In the genomic region with DNA sequence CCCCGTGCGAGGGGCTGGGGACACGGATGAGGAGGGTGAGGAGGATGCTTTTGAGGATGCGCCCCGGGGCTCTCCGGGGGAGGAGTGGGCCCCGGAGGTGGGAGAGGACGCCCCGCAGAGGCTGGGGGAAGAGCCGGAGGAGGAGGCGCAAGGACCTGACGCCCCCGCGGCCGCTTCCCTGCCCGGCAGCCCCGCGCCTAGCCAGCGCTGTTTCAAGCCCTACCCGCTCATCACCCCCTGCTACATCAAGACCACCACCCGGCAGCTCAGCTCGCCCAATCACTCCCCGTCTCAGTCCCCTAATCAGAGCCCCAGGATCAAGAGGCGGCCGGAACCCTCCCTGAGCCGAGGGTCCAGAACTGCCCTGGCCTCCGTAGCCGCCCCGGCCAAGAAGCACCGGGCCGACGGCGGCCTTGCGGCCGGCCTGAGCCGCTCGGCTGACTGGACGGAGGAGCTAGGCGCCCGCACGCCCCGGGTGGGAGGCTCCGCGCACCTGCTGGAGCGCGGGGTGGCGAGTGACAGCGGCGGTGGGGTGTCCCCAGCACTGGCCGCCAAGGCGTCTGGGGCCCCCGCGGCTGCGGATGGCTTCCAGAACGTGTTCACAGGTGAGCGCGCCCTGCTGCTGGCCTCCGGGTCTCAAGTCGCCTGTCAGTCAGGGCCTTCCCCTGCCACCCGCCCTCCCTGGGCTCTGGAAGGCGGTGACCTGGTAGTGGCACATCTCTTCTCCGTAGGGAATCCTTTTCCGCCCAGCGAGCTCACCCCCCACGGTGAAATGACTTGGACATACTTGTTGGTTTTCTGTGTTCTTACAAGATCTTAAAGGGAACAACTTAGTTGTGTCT, we compare ENCODE assay signal across 9 cellular contexts. TPM values are rescaled to one million over a fixed set of nuclear protein-coding genes. Genes with fewer than 3 reads are reported as not detected.
DNase-seq lines count a peak whose midpoint lies in the region; ATAC-seq, FAIRE-seq and TF ChIP-seq lines count a peak whose summit lies in the region.
"Had no signal": no experiment of that assay in that cellular context is flagged by ENCODE, and none has a peak within 500 bp of the region (broad histone marks: within the 10 kb centered on the region; RNA-seq: fewer than 3 reads in every experiment).

No MANE protein-coding gene starts in this region.

- H3K9me3 ChIP-seq in SK-N-SH (no peaks in the 10 kb centered on the region), right cardiac atrium (ENCODE audit: control insufficient read depth, low read length) (no peaks in the 10 kb centered on the region), gastrocnemius medialis (no peaks in the 10 kb centered on the region)

- no peak for FAIRE-seq in urothelium cell line (lab: Jason Lieb, UNC)

- H3F3A ChIP-seq in GM23338 (replicated peaks; ENCODE audit: low read depth) (no peaks in the 10 kb centered on the region), SK-N-SH (replicated peaks; ENCODE audit: insufficient read depth) (peaks cover 3% of the 10 kb centered on the region)

- H3K27me3 ChIP-seq in GM23338 (ENCODE audit: insufficient read depth) (peaks cover 50% of the 10 kb centered on the region), SK-N-SH (ENCODE audit: insufficient read depth) (no peaks in the 10 kb centered on the region), right cardiac atrium (ENCODE audit: control insufficient read depth, insufficient read depth) (peaks cover 5% of the 10 kb centered on the region), gastrocnemius medialis (peaks cover 37 to 57% (median 44%) of the 10 kb centered on the region in 3 donors)

- H3K27me3 Mint-ChIP-seq in GM23338 (ENCODE audit: insufficient read depth, low read depth, poor library complexity): peaks cover 19% of the 10 kb centered on the region

- CTCF ChIA-PET in SK-N-SH (lab: Yijun Ruan, JAX): interaction anchor here (0.8 to 4.8 kb wide), 12 partner anchors 13 to 96 kb away, joined by 3 to 21 read pairs (median 4); no protein-coding TSS in a partner anchor

- TF ChIP-seq POLR2A in gastrocnemius medialis (IDR thresholded peaks at IDR 0.05): no peak

- POLR2A ChIA-PET in SK-N-SH (lab: Yijun Ruan, JAX): no interaction called here

- in situ Hi-C loops in gastrocnemius medialis (cut with MboI; ENCODE audit: low sequenced_read_pairs in 4 of 4): no loop called here

- H3K4me2 ChIP-seq in GM23338 (peak overlapping the region; percentile 98), SK-N-SH (peak overlapping the region; percentile 96)

- peak overlapping the region; percentile 78 for H3K4me3 ChIP-seq in GM23338
- peak overlapping the region; percentile 89 to 93 for H3K4me3 ChIP-seq in SK-N-SH (ENCODE audit: low read depth in 2 of 2, low read length in 1 of 2)
- peak overlapping the region; percentile 43 for H3K4me3 ChIP-seq in right cardiac atrium (ENCODE audit: low read length)
- peak overlapping the region in 3 of 4 donors; percentile 9 to 34 (median 22) for H3K4me3 ChIP-seq in gastrocnemius medialis

- no peak for TF ChIP-seq CTCF in GM23338 (conservative IDR thresholded peaks at IDR 0.05; ENCODE audit: low read depth in 2 of 2)
- no peak for TF ChIP-seq CTCF in SK-N-SH (IDR thresholded peaks at IDR 0.05)
- TF ChIP-seq CTCF in gastrocnemius medialis (IDR thresholded peaks at IDR 0.05 in 4 of 5, conservative IDR thresholded peaks at IDR 0.05 in 1 of 5): no peak

- H3K27ac ChIP-seq in GM23338 (ENCODE audit: low read depth) (no peak overlapping the region), SK-N-SH (ENCODE audit: low read depth in 2 of 2, low read length in 1 of 2) (peak overlapping the region; percentile 58 to 85), right cardiac atrium (ENCODE audit: low read length) (no peak overlapping the region), gastrocnemius medialis (no peak overlapping the region)

- H2AFZ ChIP-seq in GM23338: peak overlapping the region; percentile 90
- H2AFZ ChIP-seq in SK-N-SH (ENCODE audit: low read depth): no peak overlapping the region

- no peaks in the 10 kb centered on the region for H3K9me3 Mint-ChIP-seq in GM23338

- peak overlapping the region; percentile 79 for H3K9ac ChIP-seq in SK-N-SH

- ATAC-seq in GM23338 (peak; percentile 42), right cardiac atrium (peak; percentile 36 to 37), gastrocnemius medialis (no peak)

- H3K79me2 ChIP-seq in GM23338 (replicated peaks; ENCODE audit: insufficient read depth): no peaks in the 10 kb centered on the region
- H3K79me2 ChIP-seq in SK-N-SH (ENCODE audit: insufficient read depth): peaks cover 67% of the 10 kb centered on the region

- peak; percentile 68 for DNase-seq in GM23338 (ENCODE audit: low spot score)
- DNase-seq in SK-N-SH: peak; percentile 79
- peak in 1 of 3 donors; percentile 47 for DNase-seq in right cardiac atrium
- no peak for DNase-seq in gastrocnemius medialis
- DNase-seq in HK-2 (ENCODE audit: unreplicated experiment): no peak
- DNase-seq in activated gamma-delta T cell treated with Interleukin-2 at 50 U/mL for 16 hours: no peak
- DNase-seq in urothelium cell line (ENCODE audit: low spot score): no peak
- DNase-seq: activated T-cell treated with anti-CD3 and anti-CD28 coated beads for 4 hours, NCI-H187 had no signal

- peak overlapping the region; percentile 77 for H3K4me3 Mint-ChIP-seq in GM23338

- no peak overlapping the region for H3K27ac Mint-ChIP-seq in GM23338

- H3K4me1 Mint-ChIP-seq in GM23338: peaks cover 12% of the 10 kb centered on the region

- 8% methylated on average over 15 of the region's 65 CpGs for WGBS in SK-N-SH (ENCODE audit: low lambda C conversion rate)
- WGBS in right cardiac atrium: 5% methylated on average over 65 of the region's 65 CpGs

- H3K4me1 ChIP-seq in GM23338 (ENCODE audit: insufficient read depth) (peaks cover 21% of the 10 kb centered on the region; the same call in 1 of the 2 replicates), SK-N-SH (ENCODE audit: control insufficient read depth in 1 of 2, insufficient read depth in 2 of 2, low read depth in 1 of 2, low read length in 1 of 2) (peaks cover 3 to 40% of the 10 kb centered on the region in 2 experiments; a peak in 3 of 4 replicates), right cardiac atrium (ENCODE audit: control insufficient read depth, insufficient read depth, low read length) (no peaks in the 10 kb centered on the region), gastrocnemius medialis (peaks cover 0 to 4% of the 10 kb centered on the region in 2 donors)

- intact Hi-C loops in right cardiac atrium (cut with DNase I): no loop called here
- intact Hi-C loops in gastrocnemius medialis (cut with DNase I; ENCODE audit: low total_unique reads): no loop called here

- no peaks in the 10 kb centered on the region for H3K9me2 ChIP-seq in GM23338 (ENCODE audit: insufficient read depth)
- no peaks in the 10 kb centered on the region for H3K9me2 ChIP-seq in SK-N-SH

- H3K36me3 ChIP-seq in GM23338 (ENCODE audit: insufficient read depth) (no peaks in the 10 kb centered on the region), SK-N-SH (replicated peaks in 1 of 2; ENCODE audit: control insufficient read depth in 1 of 2, insufficient read depth in 2 of 2, low read length in 1 of 2) (peaks cover 8 to 19% of the 10 kb centered on the region in 2 experiments), gastrocnemius medialis (no peaks in the 10 kb centered on the region)

- no peaks in the 10 kb centered on the region; the same call in 2 of the 3 replicates for H3K36me3 Mint-ChIP-seq in GM23338 (ENCODE audit: low read depth)

- TF ChIP-seq RAD21 in SK-N-SH (IDR thresholded peaks at IDR 0.05; ENCODE audit: low read length): no peak

- TF ChIP-seq EP300 in SK-N-SH (IDR thresholded peaks at IDR 0.05; ENCODE audit: borderline replicate concordance in 1 of 2, low read depth in 1 of 2, low read length in 1 of 2): no peak

- H4K20me1 ChIP-seq in GM23338 (replicated peaks; ENCODE audit: insufficient read depth) (0 out of 2 replicates have a peak, but pooled peaks cover 5% of the 10 kb centered on the region), SK-N-SH (ENCODE audit: insufficient read depth) (no peaks in the 10 kb centered on the region; the same call in 1 of the 2 replicates)

TF ChIP-seq in GM23338, 12 proteins besides CTCF, POLR2A, EP300 and RAD21 (continues in another document):
- TF ChIP-seq ZNF331 (CRISPR knock-in tag; IDR thresholded peaks at IDR 0.05; ENCODE audit: low read depth) (no peak), NANOG (IDR thresholded peaks at IDR 0.05; ENCODE audit: borderline replicate concordance) (no peak), EZH2phosphoT487 (IDR thresholded peaks at IDR 0.05; ENCODE audit: unreplicated experiment) (no peak), POLR2AphosphoS5 (IDR thresholded peaks at IDR 0.05; ENCODE audit: low read depth) (no peak), ZNF114 (CRISPR knock-in tag; IDR thresholded peaks at IDR 0.05) (no peak)

TF ChIP-seq in SK-N-SH, 30 proteins besides CTCF, POLR2A, EP300 and RAD21:
- TF ChIP-seq EZH2phosphoT487 (IDR thresholded peaks at IDR 0.05; ENCODE audit: borderline replicate concordance, low read depth): no peak
- TF ChIP-seq, protein P1, sequence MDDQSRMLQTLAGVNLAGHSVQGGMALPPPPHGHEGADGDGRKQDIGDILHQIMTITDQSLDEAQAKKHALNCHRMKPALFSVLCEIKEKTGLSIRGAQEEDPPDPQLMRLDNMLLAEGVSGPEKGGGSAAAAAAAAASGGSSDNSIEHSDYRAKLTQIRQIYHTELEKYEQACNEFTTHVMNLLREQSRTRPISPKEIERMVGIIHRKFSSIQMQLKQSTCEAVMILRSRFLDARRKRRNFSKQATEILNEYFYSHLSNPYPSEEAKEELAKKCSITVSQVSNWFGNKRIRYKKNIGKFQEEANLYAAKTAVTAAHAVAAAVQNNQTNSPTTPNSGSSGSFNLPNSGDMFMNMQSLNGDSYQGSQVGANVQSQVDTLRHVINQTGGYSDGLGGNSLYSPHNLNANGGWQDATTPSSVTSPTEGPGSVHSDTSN (IDR thresholded peaks at IDR 0.05): 0 out of 2 replicates have a peak, but pooled peaks have one; percentile 15

RNA-seq across cellular contexts. Expression of gene FMN2, which starts 1.7 kb away (rescaled TPM):
- total RNA-seq in GM23338 (2014; rRNA removed; shearing (Covaris generic)): 2.5 and 6.0 TPM in 2 replicates
- polyA plus RNA-seq in GM23338 (2016; fragmentation: Nextera tagmentation; extraction: Ambion mirVana) (1.4 and 1.5 TPM in 2 replicates), SK-N-SH (2012; rRNA removed) (7.2 and 13.1 TPM in 2 replicates), right cardiac atrium (0.16 TPM)
- 17.8 and 19.5 TPM in 2 replicates for polyA plus RNA-seq in SK-N-SH (2012; cell fraction: cytosol; rRNA removed)
- 8.6 and 16.9 TPM in 2 replicates for polyA plus RNA-seq in SK-N-SH (2012; cell fraction: nucleus; rRNA removed)
- total RNA-seq in right cardiac atrium (under 1 TPM in 2 of 4 donors, not detected in 2; 0.09 to 0.21 TPM), gastrocnemius medialis (under 1 TPM in 1 of 4 donors, not detected in 3; 0.51 TPM)

Comparison
In these comparisons a context has a peak if more than half of its experiments do, and no peak if none do; other contexts are left out.
1. ATAC-seq: peak in GM23338 (single experiment) and right cardiac atrium (2 of 2); none in gastrocnemius medialis (0 of 2).
2. DNase-seq: peak in GM23338 (single experiment) and SK-N-SH (single experiment); none in gastrocnemius medialis (0 of 2), HK-2 (single experiment), activated gamma-delta T cell treated with Interleukin-2 at 50 U/mL for 16 hours (single experiment) and urothelium cell line (single experiment).
3. H3K27ac ChIP-seq: peak in SK-N-SH (2 of 2); none in GM23338 (single experiment), right cardiac atrium (single experiment) and gastrocnemius medialis (0 of 4).
4. H3K4me3 ChIP-seq: peak in every context shown above with its lines; median percentile 91 in SK-N-SH; 78 in GM23338; 43 in right cardiac atrium; 22 in gastrocnemius medialis.